In the genomic region with DNA sequence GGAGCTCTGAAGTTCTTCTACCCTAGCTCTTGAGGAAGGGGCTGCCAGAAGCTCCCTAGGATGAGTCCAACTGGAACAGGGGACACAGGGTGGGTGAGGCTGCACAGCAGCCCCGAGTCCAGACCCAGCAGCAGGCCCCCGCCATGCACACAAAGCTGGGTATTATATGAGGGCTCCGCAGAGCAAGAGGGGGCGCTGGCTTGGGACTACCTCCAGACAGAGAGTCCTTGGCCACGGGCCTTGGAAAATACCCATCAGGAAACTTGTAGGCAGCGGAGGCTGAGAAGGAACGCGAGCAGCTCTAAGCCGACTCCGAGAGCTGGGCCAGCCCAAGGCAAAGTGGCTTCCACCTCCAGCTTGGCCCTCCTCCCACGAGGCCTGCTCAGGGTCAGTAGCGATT, we compare ENCODE assay signal across 11 cellular contexts. TPM values are rescaled to one million over a fixed set of nuclear protein-coding genes. Genes with fewer than 3 reads are reported as not detected.
"Had no signal": no experiment of that assay in that cellular context is flagged by ENCODE, and none has a peak within 500 bp of the region (broad histone marks: within the 10 kb centered on the region; RNA-seq: fewer than 3 reads in every experiment).

No MANE protein-coding gene starts in this region.

- H3K4me3 Mint-ChIP-seq: GM23338, H9, HFFc6 had no signal

- DNase-seq: GM23248, GOT3, H7, H9, HCEC 1CT, HFFc6 had no signal

- H3K4me3 ChIP-seq: GM23248, GM23338, HAP-1 had no signal

- H3K9ac ChIP-seq: GM23248 had no signal

- FAIRE-seq: H1, H54 had no signal

- H3K27ac ChIP-seq: GM23248 had no signal

- H3K4me2 ChIP-seq: GM23338 had no signal

- H3K27ac Mint-ChIP-seq: GM23338, HFFc6 had no signal

- H3K9me3 ChIP-seq: HAP-1 had no signal

- H2AFZ ChIP-seq: GM23248, GM23338 had no signal

- ATAC-seq: GM23338, HCT116 had no signal

- H3K9me3 Mint-ChIP-seq: GM23338, HFFc6 had no signal

RNA-seq across cellular contexts. Expression of gene RENBP, which starts 19.1 kb away (rescaled TPM):
- polyA plus RNA-seq: GM23248 had no signal
